In the genomic region with DNA sequence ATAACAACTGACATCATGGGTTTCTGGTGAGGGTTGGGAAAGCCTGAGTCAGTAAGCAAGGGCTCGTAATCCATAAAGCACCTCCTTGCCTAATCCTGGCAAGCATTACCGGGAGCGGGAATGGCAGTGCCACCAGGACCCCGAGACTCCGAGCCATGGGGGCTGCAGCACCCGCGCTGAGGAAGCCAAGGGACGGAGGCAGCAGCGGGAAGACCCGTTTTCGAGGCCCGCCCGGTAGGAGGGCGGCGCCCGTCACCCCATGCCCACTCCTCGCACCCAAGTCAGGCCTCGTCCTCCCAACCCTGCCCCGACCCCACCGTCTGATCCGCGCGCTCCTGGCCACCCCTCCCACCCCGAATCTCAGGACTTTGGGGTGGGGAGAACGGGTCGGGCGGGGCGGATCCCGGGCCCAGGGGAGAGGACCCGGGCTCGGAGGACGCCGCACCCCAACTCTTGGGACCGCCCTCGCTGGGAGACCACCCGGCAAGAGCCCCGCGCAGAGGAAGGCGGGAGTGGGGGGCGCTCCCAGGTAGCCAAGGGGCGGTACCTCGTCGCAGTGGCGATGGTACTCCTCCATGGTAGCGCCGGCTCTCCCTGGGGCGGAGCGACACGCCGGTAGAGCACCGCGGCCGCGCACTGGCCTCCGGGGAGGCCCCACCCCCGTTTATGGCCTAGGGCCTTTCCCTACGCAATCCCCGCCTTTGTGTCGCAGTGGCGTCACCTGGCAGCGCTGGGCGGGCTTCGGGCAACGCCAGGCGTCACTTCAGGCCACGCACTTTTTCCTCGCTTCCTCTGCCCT, we compare ENCODE assay signal across 9 cellular contexts. TPM values are rescaled to one million over a fixed set of nuclear protein-coding genes. Genes with fewer than 3 reads are reported as not detected.
DNase-seq lines count a peak whose midpoint lies in the region; ATAC-seq, FAIRE-seq and TF ChIP-seq lines count a peak whose summit lies in the region.
"Had no signal": no experiment of that assay in that cellular context is flagged by ENCODE, and none has a peak within 500 bp of the region (broad histone marks: within the 10 kb centered on the region; RNA-seq: fewer than 3 reads in every experiment).

A gene with protein sequence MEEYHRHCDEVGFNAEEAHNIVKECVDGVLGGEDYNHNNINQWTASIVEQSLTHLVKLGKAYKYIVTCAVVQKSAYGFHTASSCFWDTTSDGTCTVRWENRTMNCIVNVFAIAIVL (minus strand): TSS at position 638 of the 799 bp plus-strand sequence. CDS start 61 bp downstream, at position 577.

- H3K4me1 Mint-ChIP-seq in effector memory CD8-positive, alpha-beta T cell (ENCODE audit: low read depth in 2 of 2) = peaks cover 8 to 24% of the 10 kb centered on the region in 2 donors

- no peaks in the 10 kb centered on the region for H3K9me3 Mint-ChIP-seq in effector memory CD8-positive, alpha-beta T cell

- DNase-seq in BE2C (peak; percentile 84), GM19239 (ENCODE audit: insufficient read length, low spot score) (peak; percentile 49), NCI-H748 treated with DMSO at 0.1 percent for 48 hours (lab: John Stamatoyannopoulos, UW) (peak; percentile 60), lung microvascular endothelial cell (ENCODE audit: low read depth in 2 of 2) (peak; percentile 74 to 86)
- DNase-seq in effector memory CD8-positive, alpha-beta T cell = peak; percentile 67 to 72 (median 70)
- DNase-seq in stimulated activated CD8-positive, alpha-beta memory T cell treated with anti-CD3 and anti-CD28 coated beads, Interleukin-12 subunit alpha, Interleukin-12 subunit beta, amount 100 ng/mL, for 1 hour (ENCODE audit: low read depth) = peak; percentile 58

- peak within 1 kb of the TSS; percentile 58 for H3K4me3 ChIP-seq in BE2C (ENCODE audit: low read depth, low read length)

- no peaks in the 10 kb centered on the region for H3K36me3 ChIP-seq in BE2C

- POLR2A ChIA-PET in activated CD8-positive, alpha-beta memory T cell treated with anti-CD3 and anti-CD28 coated beads for 36 hours (lab: Charles Lee) = no interaction called here

- H3K36me3 Mint-ChIP-seq in effector memory CD8-positive, alpha-beta T cell (ENCODE audit: insufficient read depth) = peaks cover 9% of the 10 kb centered on the region

- peak; percentile 98 for FAIRE-seq in GM19239 (lab: Jason Lieb, UNC)
- FAIRE-seq: TTC549 had no signal

- H3K27me3 ChIP-seq in BE2C = no peaks in the 10 kb centered on the region

- H3K4me3 Mint-ChIP-seq in effector memory CD8-positive, alpha-beta T cell = peak within 1 kb of the TSS; percentile 75 to 83

- CTCF ChIA-PET in activated CD8-positive, alpha-beta memory T cell treated with anti-CD3 and anti-CD28 coated beads for 36 hours (lab: Charles Lee) = no interaction called here

- H3K27me3 Mint-ChIP-seq in effector memory CD8-positive, alpha-beta T cell = no peaks in the 10 kb centered on the region

- ATAC-seq in HG03442 (IDR thresholded peaks at IDR 0.05; ENCODE audit: unreplicated experiment) = peak; percentile 99
- peak; percentile 97 for ATAC-seq in effector memory CD8-positive, alpha-beta T cell (replicated peaks)

- no peaks in the 10 kb centered on the region for H3K9me3 ChIP-seq in BE2C

- peak within 1 kb of the TSS; percentile 93 to 96 for H3K27ac Mint-ChIP-seq in effector memory CD8-positive, alpha-beta T cell

- TF ChIP-seq CTCF in BE2C (IDR thresholded peaks at IDR 0.05; ENCODE audit: low read depth, low read length) = no peak

- no peaks in the 10 kb centered on the region for H3K4me1 ChIP-seq in BE2C

RNA-seq across cellular contexts. Expression of the gene that starts here (rescaled TPM):
- 13.6 TPM for polyA plus RNA-seq in BE2C (2012; ENCODE audit: insufficient read depth, insufficient read length, low read depth)
- 10 to 100 TPM; 17.9 to 20.4 TPM for total RNA-seq in activated CD8-positive, alpha-beta memory T cell treated with anti-CD3 and anti-CD28 coated beads for 36 hours
- total RNA-seq in lung microvascular endothelial cell = 22.9 and 30.6 TPM in 2 replicates

Comparison
In these comparisons a context has a peak if more than half of its experiments do, and no peak if none do; other contexts are left out.
1. Peak in every context shown above with its lines: DNase-seq, ATAC-seq and H3K4me3 ChIP-seq.